8 cellular contexts compared by ENCODE assay signal in the genomic region with DNA sequence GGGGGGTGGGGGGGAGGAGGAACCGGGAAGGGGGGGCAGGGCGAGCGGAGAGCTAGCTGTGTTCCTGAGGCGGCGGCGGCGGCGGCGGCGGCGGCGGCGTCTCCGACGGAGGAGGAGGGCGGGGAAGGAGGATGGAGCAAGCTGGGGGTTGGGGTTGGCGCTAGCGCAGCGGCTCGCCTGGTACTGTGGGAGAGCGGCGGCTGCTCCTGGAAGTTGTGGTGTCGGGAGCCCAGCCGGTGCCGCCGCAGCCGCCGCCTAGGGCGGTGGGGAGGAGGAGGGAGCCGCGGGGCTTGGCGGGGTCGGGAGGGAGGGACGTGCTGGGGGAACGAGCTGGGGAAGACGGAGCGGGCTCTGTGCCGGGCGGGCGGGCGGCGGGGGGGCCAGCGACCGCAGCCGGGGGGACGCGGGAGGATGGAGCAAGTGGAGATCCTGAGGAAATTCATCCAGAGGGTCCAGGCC. TPM values are rescaled to one million over a fixed set of nuclear protein-coding genes. Genes with fewer than 3 reads are reported as not detected.
DNase-seq lines count a peak whose midpoint lies in the region; ATAC-seq and TF ChIP-seq lines count a peak whose summit lies in the region.

A gene (plus strand): TSS at position 160 of the 459 bp plus-strand sequence. CDS start 252 bp downstream, at position 412.

- POLR2A ChIA-PET in WTC11 (lab: Charles Lee), result interaction anchor here (1.5 kb wide), 1 partner anchor 28 kb away, joined by 4 read pairs; no protein-coding TSS in a partner anchor

- peaks cover 0 to 31% (median 11%) of the 10 kb centered on the region in 4 donors for H3K4me1 Mint-ChIP-seq in CD4-positive, CD25-positive, alpha-beta regulatory T cell
- H3K4me1 Mint-ChIP-seq in WTC11, result peaks cover 32% of the 10 kb centered on the region

- CTCF ChIA-PET in WTC11 (lab: Charles Lee), result no interaction called here

- no peaks in the 10 kb centered on the region for H3K9me3 ChIP-seq in CD4-positive, CD25-positive, alpha-beta regulatory T cell (ENCODE audit: control insufficient read depth in 2 of 2, low read length in 2 of 2)

- no peaks in the 10 kb centered on the region for H3K36me3 ChIP-seq in CD4-positive, CD25-positive, alpha-beta regulatory T cell (ENCODE audit: control insufficient read depth, insufficient read depth, low read length)

- peak within 1 kb of the TSS; percentile 84 for H3K4me3 ChIP-seq in CD4-positive, CD25-positive, alpha-beta regulatory T cell (ENCODE audit: low read depth, low read length)

- H3K4me1 ChIP-seq in CD4-positive, CD25-positive, alpha-beta regulatory T cell (ENCODE audit: control insufficient read depth, insufficient read depth, low read length, poor library complexity, severe bottlenecking), result peaks cover 18% of the 10 kb centered on the region

- H3K27me3 Mint-ChIP-seq in CD4-positive, CD25-positive, alpha-beta regulatory T cell, result peaks cover 20% of the 10 kb centered on the region
- H3K27me3 Mint-ChIP-seq in WTC11 (ENCODE audit: low read depth), result peaks cover 4% of the 10 kb centered on the region; the same call in 1 of the 2 replicates

- peaks cover 0 to 4% (median 0%) of the 10 kb centered on the region in 7 donors for H3K9me3 Mint-ChIP-seq in CD4-positive, CD25-positive, alpha-beta regulatory T cell
- H3K9me3 Mint-ChIP-seq in WTC11, result no peaks in the 10 kb centered on the region

- peak within 1 kb of the TSS; percentile 81 to 91 (median 90) for H3K27ac Mint-ChIP-seq in CD4-positive, CD25-positive, alpha-beta regulatory T cell
- H3K27ac Mint-ChIP-seq in WTC11, result peak within 1 kb of the TSS; percentile 96

- H3K4me3 Mint-ChIP-seq in CD4-positive, CD25-positive, alpha-beta regulatory T cell, result peak within 1 kb of the TSS; percentile 96 to 99 (median 96)
- H3K4me3 Mint-ChIP-seq in WTC11, result peak within 1 kb of the TSS; percentile 95

- no peaks in the 10 kb centered on the region for H3K36me3 Mint-ChIP-seq in CD4-positive, CD25-positive, alpha-beta regulatory T cell
- H3K36me3 Mint-ChIP-seq in WTC11, result peaks cover 7% of the 10 kb centered on the region

- no peak for DNase-seq in CD4-positive, CD25-positive, alpha-beta regulatory T cell
- DNase-seq in HT1080 (ENCODE audit: low read depth) (peak; percentile 65), WTC11 (ENCODE audit: low spot score) (peak; percentile 71), foreskin melanocyte (peak; percentile 45), occipital lobe (lab: John Stamatoyannopoulos, UW) (no peak), T-helper 9 cell (no peak), RKO (ENCODE audit: low spot score) (no peak)

- no peaks in the 10 kb centered on the region for H3K27me3 ChIP-seq in CD4-positive, CD25-positive, alpha-beta regulatory T cell (ENCODE audit: control insufficient read depth, insufficient read depth, low read length)

- no peak for TF ChIP-seq CTCF in WTC11 (IDR thresholded peaks at IDR 0.05)

- peak; percentile 50 to 58 for ATAC-seq in CD4-positive, CD25-positive, alpha-beta regulatory T cell (ENCODE audit: low read depth in 2 of 2)
- ATAC-seq in GM19351 (IDR thresholded peaks at IDR 0.05; ENCODE audit: unreplicated experiment) (peak; percentile 23), WTC11 (peak; percentile 33)

- peak within 1 kb of the TSS; percentile 74 for H3K27ac ChIP-seq in CD4-positive, CD25-positive, alpha-beta regulatory T cell (ENCODE audit: insufficient read depth, low read length, poor library complexity, severe bottlenecking)

TF ChIP-seq in WTC11, 78 proteins besides CTCF, POLR2A, EP300 and RAD21:
- TF ChIP-seq, protein P1, sequence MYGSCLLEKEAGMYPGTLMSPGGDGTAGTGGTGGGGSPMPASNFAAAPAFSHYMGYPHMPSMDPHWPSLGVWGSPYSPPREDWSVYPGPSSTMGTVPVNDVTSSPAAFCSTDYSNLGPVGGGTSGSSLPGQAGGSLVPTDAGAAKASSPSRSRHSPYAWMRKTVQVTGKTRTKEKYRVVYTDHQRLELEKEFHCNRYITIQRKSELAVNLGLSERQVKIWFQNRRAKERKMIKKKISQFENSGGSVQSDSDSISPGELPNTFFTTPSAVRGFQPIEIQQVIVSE (CRISPR knock-in tag; IDR thresholded peaks at IDR 0.05; ENCODE audit: borderline replicate concordance), result no peak
- TF ChIP-seq, protein P2, sequence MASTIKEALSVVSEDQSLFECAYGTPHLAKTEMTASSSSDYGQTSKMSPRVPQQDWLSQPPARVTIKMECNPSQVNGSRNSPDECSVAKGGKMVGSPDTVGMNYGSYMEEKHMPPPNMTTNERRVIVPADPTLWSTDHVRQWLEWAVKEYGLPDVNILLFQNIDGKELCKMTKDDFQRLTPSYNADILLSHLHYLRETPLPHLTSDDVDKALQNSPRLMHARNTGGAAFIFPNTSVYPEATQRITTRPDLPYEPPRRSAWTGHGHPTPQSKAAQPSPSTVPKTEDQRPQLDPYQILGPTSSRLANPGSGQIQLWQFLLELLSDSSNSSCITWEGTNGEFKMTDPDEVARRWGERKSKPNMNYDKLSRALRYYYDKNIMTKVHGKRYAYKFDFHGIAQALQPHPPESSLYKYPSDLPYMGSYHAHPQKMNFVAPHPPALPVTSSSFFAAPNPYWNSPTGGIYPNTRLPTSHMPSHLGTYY (CRISPR knock-in tag; IDR thresholded peaks at IDR 0.05), result no peak
- TF ChIP-seq OVOL2 (CRISPR knock-in tag; IDR thresholded peaks at IDR 0.05; ENCODE audit: borderline replicate concordance) (no peak), ZNF232 (CRISPR knock-in tag; IDR thresholded peaks at IDR 0.05) (no peak), FOXK1 (CRISPR knock-in tag; IDR thresholded peaks at IDR 0.05) (no peak), ATF1 (CRISPR knock-in tag; IDR thresholded peaks at IDR 0.05) (no peak), ESRRA (CRISPR knock-in tag; IDR thresholded peaks at IDR 0.05; ENCODE audit: borderline replicate concordance) (no peak), ZNF317 (CRISPR knock-in tag; IDR thresholded peaks at IDR 0.05; ENCODE audit: borderline replicate concordance, low read depth) (no peak), FOXJ3 (CRISPR knock-in tag; IDR thresholded peaks at IDR 0.05; ENCODE audit: borderline replicate concordance) (no peak)
- TF ChIP-seq, protein P3, sequence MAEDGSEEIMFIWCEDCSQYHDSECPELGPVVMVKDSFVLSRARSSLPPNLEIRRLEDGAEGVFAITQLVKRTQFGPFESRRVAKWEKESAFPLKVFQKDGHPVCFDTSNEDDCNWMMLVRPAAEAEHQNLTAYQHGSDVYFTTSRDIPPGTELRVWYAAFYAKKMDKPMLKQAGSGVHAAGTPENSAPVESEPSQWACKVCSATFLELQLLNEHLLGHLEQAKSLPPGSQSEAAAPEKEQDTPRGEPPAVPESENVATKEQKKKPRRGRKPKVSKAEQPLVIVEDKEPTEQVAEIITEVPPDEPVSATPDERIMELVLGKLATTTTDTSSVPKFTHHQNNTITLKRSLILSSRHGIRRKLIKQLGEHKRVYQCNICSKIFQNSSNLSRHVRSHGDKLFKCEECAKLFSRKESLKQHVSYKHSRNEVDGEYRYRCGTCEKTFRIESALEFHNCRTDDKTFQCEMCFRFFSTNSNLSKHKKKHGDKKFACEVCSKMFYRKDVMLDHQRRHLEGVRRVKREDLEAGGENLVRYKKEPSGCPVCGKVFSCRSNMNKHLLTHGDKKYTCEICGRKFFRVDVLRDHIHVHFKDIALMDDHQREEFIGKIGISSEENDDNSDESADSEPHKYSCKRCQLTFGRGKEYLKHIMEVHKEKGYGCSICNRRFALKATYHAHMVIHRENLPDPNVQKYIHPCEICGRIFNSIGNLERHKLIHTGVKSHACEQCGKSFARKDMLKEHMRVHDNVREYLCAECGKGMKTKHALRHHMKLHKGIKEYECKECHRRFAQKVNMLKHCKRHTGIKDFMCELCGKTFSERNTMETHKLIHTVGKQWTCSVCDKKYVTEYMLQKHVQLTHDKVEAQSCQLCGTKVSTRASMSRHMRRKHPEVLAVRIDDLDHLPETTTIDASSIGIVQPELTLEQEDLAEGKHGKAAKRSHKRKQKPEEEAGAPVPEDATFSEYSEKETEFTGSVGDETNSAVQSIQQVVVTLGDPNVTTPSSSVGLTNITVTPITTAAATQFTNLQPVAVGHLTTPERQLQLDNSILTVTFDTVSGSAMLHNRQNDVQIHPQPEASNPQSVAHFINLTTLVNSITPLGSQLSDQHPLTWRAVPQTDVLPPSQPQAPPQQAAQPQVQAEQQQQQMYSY (CRISPR knock-in tag; IDR thresholded peaks at IDR 0.05), result no peak
- TF ChIP-seq, protein P4, sequence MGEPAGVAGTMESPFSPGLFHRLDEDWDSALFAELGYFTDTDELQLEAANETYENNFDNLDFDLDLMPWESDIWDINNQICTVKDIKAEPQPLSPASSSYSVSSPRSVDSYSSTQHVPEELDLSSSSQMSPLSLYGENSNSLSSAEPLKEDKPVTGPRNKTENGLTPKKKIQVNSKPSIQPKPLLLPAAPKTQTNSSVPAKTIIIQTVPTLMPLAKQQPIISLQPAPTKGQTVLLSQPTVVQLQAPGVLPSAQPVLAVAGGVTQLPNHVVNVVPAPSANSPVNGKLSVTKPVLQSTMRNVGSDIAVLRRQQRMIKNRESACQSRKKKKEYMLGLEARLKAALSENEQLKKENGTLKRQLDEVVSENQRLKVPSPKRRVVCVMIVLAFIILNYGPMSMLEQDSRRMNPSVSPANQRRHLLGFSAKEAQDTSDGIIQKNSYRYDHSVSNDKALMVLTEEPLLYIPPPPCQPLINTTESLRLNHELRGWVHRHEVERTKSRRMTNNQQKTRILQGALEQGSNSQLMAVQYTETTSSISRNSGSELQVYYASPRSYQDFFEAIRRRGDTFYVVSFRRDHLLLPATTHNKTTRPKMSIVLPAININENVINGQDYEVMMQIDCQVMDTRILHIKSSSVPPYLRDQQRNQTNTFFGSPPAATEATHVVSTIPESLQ (CRISPR knock-in tag; IDR thresholded peaks at IDR 0.05), result no peak

RNA-seq across cellular contexts. Expression of the gene that starts here (rescaled TPM):
- 15.8 TPM for total RNA-seq in CD4-positive, CD25-positive, alpha-beta regulatory T cell
- 1 to 10 TPM in 1 of 4 donors, under 1 TPM in 3; 0.41 to 1.2 (median 0.54) TPM for polyA plus RNA-seq in CD4-positive, CD25-positive, alpha-beta regulatory T cell
- total RNA-seq in HT1080 (2014; rRNA removed; shearing (Covaris generic)), result 25.8 and 38.4 TPM in 2 replicates
- polyA plus RNA-seq in HT1080 (2015; cell fraction: cytosol; rRNA removed), result 87.1 and 113 TPM in 2 replicates
- 117 and 121 TPM in 2 replicates for polyA plus RNA-seq in HT1080 (2015; cell fraction: nucleus; rRNA removed)
- 92.1 to 102 TPM (median 95.8 TPM) in 3 replicates for total RNA-seq in WTC11 (2021)
- 136 TPM for total RNA-seq in occipital lobe

Comparison
In these comparisons a context has a peak if more than half of its experiments do, and no peak if none do; other contexts are left out.
1. DNase-seq: peak in HT1080 (single experiment), WTC11 (single experiment) and foreskin melanocyte (single experiment); none in CD4-positive, CD25-positive, alpha-beta regulatory T cell (0 of 3), occipital lobe (single experiment), T-helper 9 cell (single experiment) and RKO (single experiment).
2. Peak in every context shown above with its lines, with median percentiles within 50 percentile points of each other: ATAC-seq.